2 cellular contexts compared by ENCODE assay signal in genomic region chr9:136482046-136482792, GRCh38.
TF ChIP-seq lines count a peak whose summit lies in the region.

No MANE protein-coding gene starts in this region.

TF ChIP-seq in GM12891, 5 proteins besides CTCF, POLR2A, EP300 and RAD21 (continued from another document):
- TF ChIP-seq POU2F2 (IDR thresholded peaks at IDR 0.05; ENCODE audit: low read depth, low read length) = no peak

TF ChIP-seq in K562, 482 proteins besides CTCF, POLR2A, EP300 and RAD21 (continued from another document):
- 0 out of 2 replicates have a peak, but pooled peaks have one; percentile 14 for TF ChIP-seq ATF3 (IDR thresholded peaks at IDR 0.05)
- TF ChIP-seq ATF3 (CRISPR knock-in tag; conservative IDR thresholded peaks at IDR 0.05) = no peak
- TF ChIP-seq ZBTB1 (CRISPR knock-in tag; IDR thresholded peaks at IDR 0.05; ENCODE audit: borderline replicate concordance, low read depth) = no peak
- TF ChIP-seq GATAD2A (IDR thresholded peaks at IDR 0.05) = no peak
- no peak for TF ChIP-seq U2AF1 (optimal IDR thresholded peaks at IDR 0.05; ENCODE audit: low read depth, low read length)
- TF ChIP-seq CHD1 (IDR thresholded peaks at IDR 0.05; ENCODE audit: low read length) = peak; percentile 95
- no peak for TF ChIP-seq PCBP2 (IDR thresholded peaks at IDR 0.05; ENCODE audit: low read depth, low read length, poor library complexity, severe bottlenecking)
- TF ChIP-seq PTBP1 (IDR thresholded peaks at IDR 0.05; ENCODE audit: low read depth, low read length) = no peak
- no peak for TF ChIP-seq PTRF (tag; IDR thresholded peaks at IDR 0.05)
- peak; percentile 34; the same call in 1 of the 2 replicates for TF ChIP-seq STAG1 (CRISPR knock-in tag; IDR thresholded peaks at IDR 0.05; ENCODE audit: borderline replicate concordance)
- TF ChIP-seq ZNF57 (CRISPR knock-in tag; IDR thresholded peaks at IDR 0.05) = no peak
- TF ChIP-seq SAP30 (IDR thresholded peaks at IDR 0.05; ENCODE audit: borderline replicate concordance, insufficient read depth, low read depth, low read length, poor library complexity, severe bottlenecking) = peak; percentile 77
- peak; percentile 57 for TF ChIP-seq CEBPG (CRISPR knock-in tag; IDR thresholded peaks at IDR 0.05)
- peak; percentile 76 to 89 for TF ChIP-seq CEBPG (tag; conservative IDR thresholded peaks at IDR 0.05 in 1 of 2, IDR thresholded peaks at IDR 0.05 in 1 of 2)
- TF ChIP-seq BRD9 (IDR thresholded peaks at IDR 0.05; ENCODE audit: low read depth, partially characterized antibody) = no peak
- TF ChIP-seq GTF2A2 (tag; IDR thresholded peaks at IDR 0.05) = no peak
- peak; percentile 93 for TF ChIP-seq CEBPB (tag; IDR thresholded peaks at IDR 0.05)
- no peak for TF ChIP-seq HSF4 (CRISPR knock-in tag; IDR thresholded peaks at IDR 0.05; ENCODE audit: borderline replicate concordance)
- TF ChIP-seq MED1 (CRISPR knock-in tag; IDR thresholded peaks at IDR 0.05; ENCODE audit: borderline replicate concordance) = 0 out of 2 replicates have a peak, but pooled peaks have one; percentile 24
- TF ChIP-seq SAFB2 (IDR thresholded peaks at IDR 0.05; ENCODE audit: borderline replicate concordance, low read depth, low read length, severe bottlenecking) = no peak
- 0 out of 2 replicates have a peak, but pooled peaks have one; percentile 6 for TF ChIP-seq ZNF780A (CRISPR knock-in tag; IDR thresholded peaks at IDR 0.05)
- TF ChIP-seq ZC3H4 (CRISPR knock-in tag; IDR thresholded peaks at IDR 0.05; ENCODE audit: borderline replicate concordance) = no peak
- no peak for TF ChIP-seq ZKSCAN3 (CRISPR knock-in tag; IDR thresholded peaks at IDR 0.05)
- no peak for TF ChIP-seq TSC22D4 (tag; IDR thresholded peaks at IDR 0.05)
- no peak for TF ChIP-seq TFE3 (CRISPR knock-in tag; IDR thresholded peaks at IDR 0.05)
- TF ChIP-seq PRMT5 (CRISPR knock-in tag; IDR thresholded peaks at IDR 0.05) = peak; percentile 41; the same call in 1 of the 2 replicates
- TF ChIP-seq, protein P1, sequence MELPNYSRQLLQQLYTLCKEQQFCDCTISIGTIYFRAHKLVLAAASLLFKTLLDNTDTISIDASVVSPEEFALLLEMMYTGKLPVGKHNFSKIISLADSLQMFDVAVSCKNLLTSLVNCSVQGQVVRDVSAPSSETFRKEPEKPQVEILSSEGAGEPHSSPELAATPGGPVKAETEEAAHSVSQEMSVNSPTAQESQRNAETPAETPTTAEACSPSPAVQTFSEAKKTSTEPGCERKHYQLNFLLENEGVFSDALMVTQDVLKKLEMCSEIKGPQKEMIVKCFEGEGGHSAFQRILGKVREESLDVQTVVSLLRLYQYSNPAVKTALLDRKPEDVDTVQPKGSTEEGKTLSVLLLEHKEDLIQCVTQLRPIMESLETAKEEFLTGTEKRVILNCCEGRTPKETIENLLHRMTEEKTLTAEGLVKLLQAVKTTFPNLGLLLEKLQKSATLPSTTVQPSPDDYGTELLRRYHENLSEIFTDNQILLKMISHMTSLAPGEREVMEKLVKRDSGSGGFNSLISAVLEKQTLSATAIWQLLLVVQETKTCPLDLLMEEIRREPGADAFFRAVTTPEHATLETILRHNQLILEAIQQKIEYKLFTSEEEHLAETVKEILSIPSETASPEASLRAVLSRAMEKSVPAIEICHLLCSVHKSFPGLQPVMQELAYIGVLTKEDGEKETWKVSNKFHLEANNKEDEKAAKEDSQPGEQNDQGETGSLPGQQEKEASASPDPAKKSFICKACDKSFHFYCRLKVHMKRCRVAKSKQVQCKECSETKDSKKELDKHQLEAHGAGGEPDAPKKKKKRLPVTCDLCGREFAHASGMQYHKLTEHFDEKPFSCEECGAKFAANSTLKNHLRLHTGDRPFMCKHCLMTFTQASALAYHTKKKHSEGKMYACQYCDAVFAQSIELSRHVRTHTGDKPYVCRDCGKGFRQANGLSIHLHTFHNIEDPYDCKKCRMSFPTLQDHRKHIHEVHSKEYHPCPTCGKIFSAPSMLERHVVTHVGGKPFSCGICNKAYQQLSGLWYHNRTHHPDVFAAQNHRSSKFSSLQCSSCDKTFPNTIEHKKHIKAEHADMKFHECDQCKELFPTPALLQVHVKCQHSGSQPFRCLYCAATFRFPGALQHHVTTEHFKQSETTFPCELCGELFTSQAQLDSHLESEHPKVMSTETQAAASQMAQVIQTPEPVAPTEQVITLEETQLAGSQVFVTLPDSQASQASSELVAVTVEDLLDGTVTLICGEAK (IDR thresholded peaks at IDR 0.05) = peak; percentile 29; the same call in 1 of the 2 replicates
- TF ChIP-seq, protein P1 (CRISPR knock-in tag; IDR thresholded peaks at IDR 0.05) = no peak
- TF ChIP-seq TEAD1 (CRISPR knock-in tag; IDR thresholded peaks at IDR 0.05) = peak in 1 of 2 experiments; percentile 40; a peak in 1 of 4 replicates
- TF ChIP-seq NR2C2 (CRISPR knock-in tag; IDR thresholded peaks at IDR 0.05) = no peak
- peak; percentile 53; the same call in 1 of the 2 replicates for TF ChIP-seq NR2C2 (tag; IDR thresholded peaks at IDR 0.05)
- TF ChIP-seq, protein P2, sequence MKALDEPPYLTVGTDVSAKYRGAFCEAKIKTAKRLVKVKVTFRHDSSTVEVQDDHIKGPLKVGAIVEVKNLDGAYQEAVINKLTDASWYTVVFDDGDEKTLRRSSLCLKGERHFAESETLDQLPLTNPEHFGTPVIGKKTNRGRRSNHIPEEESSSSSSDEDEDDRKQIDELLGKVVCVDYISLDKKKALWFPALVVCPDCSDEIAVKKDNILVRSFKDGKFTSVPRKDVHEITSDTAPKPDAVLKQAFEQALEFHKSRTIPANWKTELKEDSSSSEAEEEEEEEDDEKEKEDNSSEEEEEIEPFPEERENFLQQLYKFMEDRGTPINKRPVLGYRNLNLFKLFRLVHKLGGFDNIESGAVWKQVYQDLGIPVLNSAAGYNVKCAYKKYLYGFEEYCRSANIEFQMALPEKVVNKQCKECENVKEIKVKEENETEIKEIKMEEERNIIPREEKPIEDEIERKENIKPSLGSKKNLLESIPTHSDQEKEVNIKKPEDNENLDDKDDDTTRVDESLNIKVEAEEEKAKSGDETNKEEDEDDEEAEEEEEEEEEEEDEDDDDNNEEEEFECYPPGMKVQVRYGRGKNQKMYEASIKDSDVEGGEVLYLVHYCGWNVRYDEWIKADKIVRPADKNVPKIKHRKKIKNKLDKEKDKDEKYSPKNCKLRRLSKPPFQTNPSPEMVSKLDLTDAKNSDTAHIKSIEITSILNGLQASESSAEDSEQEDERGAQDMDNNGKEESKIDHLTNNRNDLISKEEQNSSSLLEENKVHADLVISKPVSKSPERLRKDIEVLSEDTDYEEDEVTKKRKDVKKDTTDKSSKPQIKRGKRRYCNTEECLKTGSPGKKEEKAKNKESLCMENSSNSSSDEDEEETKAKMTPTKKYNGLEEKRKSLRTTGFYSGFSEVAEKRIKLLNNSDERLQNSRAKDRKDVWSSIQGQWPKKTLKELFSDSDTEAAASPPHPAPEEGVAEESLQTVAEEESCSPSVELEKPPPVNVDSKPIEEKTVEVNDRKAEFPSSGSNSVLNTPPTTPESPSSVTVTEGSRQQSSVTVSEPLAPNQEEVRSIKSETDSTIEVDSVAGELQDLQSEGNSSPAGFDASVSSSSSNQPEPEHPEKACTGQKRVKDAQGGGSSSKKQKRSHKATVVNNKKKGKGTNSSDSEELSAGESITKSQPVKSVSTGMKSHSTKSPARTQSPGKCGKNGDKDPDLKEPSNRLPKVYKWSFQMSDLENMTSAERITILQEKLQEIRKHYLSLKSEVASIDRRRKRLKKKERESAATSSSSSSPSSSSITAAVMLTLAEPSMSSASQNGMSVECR (CRISPR knock-in tag; IDR thresholded peaks at IDR 0.05) = 0 out of 2 replicates have a peak, but pooled peaks have one; percentile 48
